In genomic region chr7:100538348-100538653, GRCh38 we compare ENCODE assay signal across 8 cellular contexts. TPM values are rescaled to one million over a fixed set of nuclear protein-coding genes. Genes with fewer than 3 reads are reported as not detected.
A peak's percentile ranks its signal among the peaks of the same experiment; 100 is the strongest.
DNase-seq lines count a peak whose midpoint lies in the region; ATAC-seq and TF ChIP-seq lines count a peak whose summit lies in the region.

No MANE protein-coding gene starts in this region.

- H3K4me3 Mint-ChIP-seq in CD4-positive, alpha-beta T cell: peak overlapping the region; percentile 99
- H3K4me3 Mint-ChIP-seq in dendritic cell treated with granulocyte-macrophage colony-stimulating factor and Interleukin-4, amounts not matched to agents 40 ng/mL and 50 ng/mL, for 4 days: peak overlapping the region; percentile 95

- H3K27ac ChIP-seq in CD4-positive, alpha-beta T cell (ENCODE audit: low read depth, low read length): peak overlapping the region; percentile 41

- peaks cover 43% of the 10 kb centered on the region for H3K4me1 Mint-ChIP-seq in CD4-positive, alpha-beta T cell (ENCODE audit: low read depth)
- H3K4me1 Mint-ChIP-seq in dendritic cell treated with granulocyte-macrophage colony-stimulating factor and Interleukin-4, amounts not matched to agents 40 ng/mL and 50 ng/mL, for 4 days (ENCODE audit: low read depth): peaks cover 44% of the 10 kb centered on the region

- H3K9me3 ChIP-seq in CD4-positive, alpha-beta T cell (ENCODE audit: control insufficient read depth, low read length): no peaks in the 10 kb centered on the region
- H3K9me3 ChIP-seq in neuron (ENCODE audit: low read length): no peaks in the 10 kb centered on the region

- no peak for DNase-seq in CD4-positive, alpha-beta T cell
- DNase-seq in LNCaP clone FGC (ENCODE audit: low read depth) (no peak), LoVo (ENCODE audit: low spot score) (no peak), NCI-H345 treated with DMSO at 0.1 percent for 48 hours (lab: John Stamatoyannopoulos, UW; ENCODE audit: unreplicated experiment) (no peak)

- no peak for TF ChIP-seq CTCF in CD4-positive, alpha-beta T cell (IDR thresholded peaks at IDR 0.05)
- no peak for TF ChIP-seq CTCF in LNCaP clone FGC (IDR thresholded peaks at IDR 0.05; ENCODE audit: control insufficient read depth, extremely low read depth, insufficient read depth)

- peak overlapping the region; percentile 62 for H2AFZ ChIP-seq in neuron (ENCODE audit: low read depth, low read length)

- intact Hi-C loops in CD4-positive, alpha-beta T cell (cut with DNase I, micrococcal nuclease): loop anchor here (2.0 to 5.0 kb wide), 3 partner anchors 20 to 56 kb away; partner anchors contain the start of genes FBXO24 (in 1 of the 2), LRCH4 (in 1 of the 2) and NYAP1 (in 1 of the 2)
- intact Hi-C loops in dendritic cell treated with granulocyte-macrophage colony-stimulating factor and Interleukin-4, amounts not matched to agents 40 ng/mL and 50 ng/mL, for 4 days (cut with micrococcal nuclease): loop anchor here (1.0 kb wide), 1 partner anchor 16 kb away; no protein-coding TSS in a partner anchor

- no peaks in the 10 kb centered on the region for H3K36me3 ChIP-seq in neuron (ENCODE audit: insufficient read depth, low read length)

- no peak for ATAC-seq in CD4-positive, alpha-beta T cell (ENCODE audit: poor library complexity)
- ATAC-seq in HG03520 (IDR thresholded peaks at IDR 0.05; ENCODE audit: unreplicated experiment) (no peak), HG02840 (IDR thresholded peaks at IDR 0.05; ENCODE audit: low FRiP score, unreplicated experiment) (no peak)

- peaks cover 8% of the 10 kb centered on the region for H3K4me1 ChIP-seq in neuron (ENCODE audit: insufficient read depth, low read length)

- POLR2A ChIA-PET in CD4-positive, alpha-beta T cell (lab: Charles Lee): interaction anchor here (0.6 to 2.7 kb wide), 15 partner anchors 11 to 167 kb away, joined by 3 to 32 read pairs (median 6); partner anchors contain the start of genes FBXO24, LRCH4, MOSPD3 and NYAP1

- H3K27ac Mint-ChIP-seq in CD4-positive, alpha-beta T cell: peak overlapping the region; percentile 77
- H3K27ac Mint-ChIP-seq in dendritic cell treated with granulocyte-macrophage colony-stimulating factor and Interleukin-4, amounts not matched to agents 40 ng/mL and 50 ng/mL, for 4 days: peak overlapping the region; percentile 82

- H3K4me3 ChIP-seq in LNCaP clone FGC (ENCODE audit: low read depth, low read length): peak overlapping the region; percentile 54
- peak overlapping the region; percentile 52 for H3K4me3 ChIP-seq in neuron (ENCODE audit: low read length)

- CTCF ChIA-PET in CD4-positive, alpha-beta T cell (lab: Charles Lee): interaction anchor here (1.4 to 6.4 kb wide), 2 partner anchors 22 to 56 kb away, joined by 3 to 48 read pairs; no protein-coding TSS in a partner anchor

- peaks cover 5% of the 10 kb centered on the region for H3K36me3 Mint-ChIP-seq in CD4-positive, alpha-beta T cell (ENCODE audit: low read depth)
- H3K36me3 Mint-ChIP-seq in dendritic cell treated with granulocyte-macrophage colony-stimulating factor and Interleukin-4, amounts not matched to agents 40 ng/mL and 50 ng/mL, for 4 days (ENCODE audit: low read depth): peaks cover 7% of the 10 kb centered on the region

- no peaks in the 10 kb centered on the region for H3K9me3 Mint-ChIP-seq in CD4-positive, alpha-beta T cell
- no peaks in the 10 kb centered on the region for H3K9me3 Mint-ChIP-seq in dendritic cell treated with granulocyte-macrophage colony-stimulating factor and Interleukin-4, amounts not matched to agents 40 ng/mL and 50 ng/mL, for 4 days

- H3K27me3 ChIP-seq in CD4-positive, alpha-beta T cell (ENCODE audit: control insufficient read depth, insufficient read depth, low read length): no peaks in the 10 kb centered on the region
- H3K27me3 ChIP-seq in neuron (ENCODE audit: insufficient read depth, low read length): no peaks in the 10 kb centered on the region

- no peaks in the 10 kb centered on the region for H3K27me3 Mint-ChIP-seq in CD4-positive, alpha-beta T cell
- H3K27me3 Mint-ChIP-seq in dendritic cell treated with granulocyte-macrophage colony-stimulating factor and Interleukin-4, amounts not matched to agents 40 ng/mL and 50 ng/mL, for 4 days: peaks cover 1% of the 10 kb centered on the region

RNA-seq across cellular contexts. Expression of gene AGFG2, which starts 0.7 kb away (rescaled TPM):
- 1 to 10 TPM; 6.6 to 9.9 TPM for total RNA-seq in CD4-positive, alpha-beta T cell

RNA-seq across cellular contexts. Expression of gene SAP25, which starts 35.4 kb away (rescaled TPM):
- total RNA-seq in CD4-positive, alpha-beta T cell: 10 to 100 TPM; 52.0 to 53.4 TPM

RNA-seq across cellular contexts. Expression of gene LRCH4, which starts 47.6 kb away (rescaled TPM):
- total RNA-seq in CD4-positive, alpha-beta T cell: 100 to 1,000 TPM; 313 to 317 TPM

RNA-seq across cellular contexts. Expression of gene FBXO24, which starts 47.8 kb away (rescaled TPM):
- under 1 TPM; 0.66 to 0.78 TPM for total RNA-seq in CD4-positive, alpha-beta T cell

RNA-seq across cellular contexts. Expression of gene NYAP1, which starts 54.6 kb away (rescaled TPM):
- under 1 TPM; 0.66 to 0.75 TPM for total RNA-seq in CD4-positive, alpha-beta T cell
